25 cellular contexts compared by ENCODE assay signal in genomic region chr19:53136432-53136831, GRCh38.
"Had no signal": no experiment of that assay in that cellular context is flagged by ENCODE, and none has a peak within 500 bp of the region (broad histone marks: within the 10 kb centered on the region; RNA-seq: fewer than 3 reads in every experiment).

No MANE protein-coding gene starts in this region.

- H2AFZ ChIP-seq: neural progenitor cell, parathyroid adenoma had no signal

- H3K36me3 ChIP-seq: ovary had no signal

- ATAC-seq: naive thymus-derived CD4-positive, alpha-beta T cell; natural killer cell; psoas muscle; right cardiac atrium; sciatic nerve; stimulated activated effector memory CD8-positive, alpha-beta T cell treated with anti-CD3 and anti-CD28 coated beads, Interleukin-12 subunit alpha, Interleukin-12 subunit beta, amount 100 ng/mL, for 72 hours; stimulated activated naive B cell treated with anti-CD40 and anti-IgM and Interleukin-4, amounts not matched to agents 10 μg/mL and 1 μg/mL and 100 μg/mL, for 72 hours had no signal

- H3K27me3 ChIP-seq: neural progenitor cell, ovary, stomach, thyroid gland, tibial nerve, vagina had no signal

- H3K9me3 ChIP-seq: thyroid gland had no signal

- H3K27ac ChIP-seq: neural progenitor cell, ovary, parathyroid adenoma, psoas muscle, skin epidermis, stomach, thoracic aorta, thyroid gland, tibial nerve, upper lobe of left lung, vagina had no signal

- FAIRE-seq: urothelium cell line had no signal

- H3K9ac ChIP-seq: neural progenitor cell, parathyroid adenoma had no signal

- H3K4me3 ChIP-seq: neural progenitor cell, ovary, psoas muscle, skin epidermis, stomach, thoracic aorta, thyroid gland, tibial nerve, upper lobe of left lung, vagina had no signal

- DNase-seq: naive thymus-derived CD4-positive, alpha-beta T cell; natural killer cell; occipital lobe; ovary; posterior cingulate gyrus; psoas muscle; right cardiac atrium; stimulated activated CD4-positive, alpha-beta T cell treated with anti-CD3 and anti-CD28 coated beads, Interleukin-15, amount 100 ng/mL, for 24 hours; stimulated activated CD4-positive, alpha-beta T cell treated with anti-CD3 and anti-CD28 coated beads, Interleukin-2, amount 100 ng/mL, for 24 hours; stimulated activated CD4-positive, alpha-beta T cell treated with anti-CD3 and anti-CD28 coated beads, Interleukin-2, amount 100 ng/mL, for 48 hours; stimulated activated CD4-positive, alpha-beta T cell treated with anti-CD3 and anti-CD28 coated beads, Interleukin-4, amount 100 ng/mL, for 24 hours; stimulated activated naive B cell treated with anti-CD40 and anti-IgM and Interleukin-4, amounts not matched to agents 10 μg/mL and 1 μg/mL and 100 μg/mL, for 72 hours; stimulated activated naive CD4-positive, alpha-beta T cell treated with Interleukin-2 at 50 U/mL for 16 hours; stomach; thyroid gland; upper lobe of left lung had no signal

- H3K4me2 ChIP-seq: neural progenitor cell had no signal
